Comparison of ENCODE assay signal across 8 cellular contexts in genomic region chr6:151391021-151391470, GRCh38. TPM values are rescaled to one million over a fixed set of nuclear protein-coding genes. Genes with fewer than 3 reads are reported as not detected.
DNase-seq lines count a peak whose midpoint lies in the region; ATAC-seq lines count a peak whose summit lies in the region.

No MANE protein-coding gene starts in this region.

- peak overlapping the region; percentile 99 for H3K27ac Mint-ChIP-seq in activated CD4-positive, alpha-beta memory T cell treated with anti-CD3 and anti-CD28 coated beads, Interleukin-2, amount 10 ng/mL, durations not matched to agents 7 days and 5 days

- H3K36me3 Mint-ChIP-seq in activated CD4-positive, alpha-beta memory T cell treated with anti-CD3 and anti-CD28 coated beads, Interleukin-2, amount 10 ng/mL, durations not matched to agents 7 days and 5 days (ENCODE audit: low read depth) = peaks cover 34% of the 10 kb centered on the region

- POLR2A ChIA-PET in activated CD4-positive, alpha-beta memory T cell treated with anti-CD3 and anti-CD28 coated beads, Interleukin-2, amount 10 ng/mL, durations not matched to agents 7 days and 5 days (lab: Charles Lee) = interaction anchor here (1.1 to 10.6 kb wide), 9 partner anchors 9 to 1592 kb away, joined by 3 to 247 read pairs (median 6); partner anchors contain the start of gene RMND1

- peaks cover 62% of the 10 kb centered on the region for H3K4me1 Mint-ChIP-seq in activated CD4-positive, alpha-beta memory T cell treated with anti-CD3 and anti-CD28 coated beads, Interleukin-2, amount 10 ng/mL, durations not matched to agents 7 days and 5 days

- CTCF ChIA-PET in activated CD4-positive, alpha-beta memory T cell treated with anti-CD3 and anti-CD28 coated beads, Interleukin-2, amount 10 ng/mL, durations not matched to agents 7 days and 5 days (lab: Charles Lee) = interaction anchor here (0.9 to 3.3 kb wide), 6 partner anchors 11 to 500 kb away, joined by 3 to 19 read pairs (median 8); partner anchors contain the start of gene RMND1

- peak; percentile 14 for ATAC-seq in HG02759 (IDR thresholded peaks at IDR 0.05; ENCODE audit: unreplicated experiment)

- no peaks in the 10 kb centered on the region for H3K27me3 Mint-ChIP-seq in activated CD4-positive, alpha-beta memory T cell treated with anti-CD3 and anti-CD28 coated beads, Interleukin-2, amount 10 ng/mL, durations not matched to agents 7 days and 5 days

- DNase-seq in DMS153 treated with DMSO at 0.1 percent for 48 hours (lab: John Stamatoyannopoulos, UW; ENCODE audit: unreplicated experiment) = peak; percentile 50
- no peak for DNase-seq in DMS153 (lab: John Stamatoyannopoulos, UW)
- peak; percentile 78 for DNase-seq in NCI-H2227 (lab: John Stamatoyannopoulos, UW; ENCODE audit: unreplicated experiment)
- DNase-seq in activated CD4-positive, alpha-beta memory T cell treated with anti-CD3 and anti-CD28 coated beads, Interleukin-2, amount 10 ng/mL, durations not matched to agents 7 days and 5 days = peak; percentile 85
- peak; percentile 77 for DNase-seq in effector CD4-positive, alpha-beta T cell
- peak; percentile 77 to 85 for DNase-seq in lung microvascular endothelial cell (ENCODE audit: low read depth in 2 of 2)
- DNase-seq in stimulated activated CD4-positive, alpha-beta T cell treated with anti-CD3 and anti-CD28 coated beads, TNF-alpha, amount 100 ng/mL, for 24 hours (ENCODE audit: low read depth in 3 of 3) = peak; percentile 66 to 74 (median 71)

- peak overlapping the region; percentile 98 for H3K4me3 Mint-ChIP-seq in activated CD4-positive, alpha-beta memory T cell treated with anti-CD3 and anti-CD28 coated beads, Interleukin-2, amount 10 ng/mL, durations not matched to agents 7 days and 5 days

- no peaks in the 10 kb centered on the region for H3K9me3 Mint-ChIP-seq in activated CD4-positive, alpha-beta memory T cell treated with anti-CD3 and anti-CD28 coated beads, Interleukin-2, amount 10 ng/mL, durations not matched to agents 7 days and 5 days

RNA-seq across cellular contexts. Expression of gene ZBTB2, which starts 0.3 kb away (rescaled TPM):
- total RNA-seq in activated CD4-positive, alpha-beta memory T cell treated with anti-CD3 and anti-CD28 coated beads, Interleukin-2, amount 10 ng/mL, durations not matched to agents 7 days and 5 days = 10 to 100 TPM; 23.5 to 23.8 TPM
- 4.8 and 6.0 TPM in 2 replicates for total RNA-seq in lung microvascular endothelial cell
